In the genomic region with DNA sequence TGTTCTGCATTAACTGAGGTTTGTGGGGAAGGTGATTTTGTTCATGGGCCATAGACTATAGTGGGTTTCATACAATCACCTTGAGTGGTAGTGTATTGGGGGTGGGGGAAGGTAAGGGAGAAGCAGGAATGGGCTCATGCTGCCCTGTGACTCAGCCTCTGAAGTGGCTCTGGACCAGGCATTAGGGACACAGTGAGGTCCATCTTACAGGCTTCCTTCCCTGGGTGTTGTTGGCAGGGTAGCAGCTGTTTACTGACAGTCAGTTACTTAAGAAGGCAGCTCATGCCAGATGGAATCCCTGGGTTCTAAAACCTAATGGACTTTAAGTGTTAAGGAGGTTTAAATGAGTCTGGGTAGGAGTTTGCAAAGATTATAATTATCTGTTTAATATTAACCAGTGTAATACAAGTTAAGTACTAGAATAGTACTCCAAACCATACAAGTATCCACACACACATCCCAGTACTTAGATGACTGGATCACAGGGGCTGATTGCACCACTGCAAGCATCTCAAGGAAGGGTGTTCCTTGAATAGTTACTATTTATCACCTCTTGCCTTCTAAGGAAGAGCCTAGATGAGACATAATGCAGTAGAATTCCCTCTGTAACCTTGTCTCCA, we compare ENCODE assay signal across 10 cellular contexts. TPM values are rescaled to one million over a fixed set of nuclear protein-coding genes. Genes with fewer than 3 reads are reported as not detected.
DNase-seq lines count a peak whose midpoint lies in the region; ATAC-seq, FAIRE-seq and TF ChIP-seq lines count a peak whose summit lies in the region.
"Had no signal": no experiment of that assay in that cellular context is flagged by ENCODE, and none has a peak within 500 bp of the region (broad histone marks: within the 10 kb centered on the region; RNA-seq: fewer than 3 reads in every experiment).

No MANE protein-coding gene starts in this region.

- in situ Hi-C loops in HepG2 (cut with HindIII; ENCODE audit: extremely low pct_ligation_motif_present, low pct_unique_long_range_greater_than_20kb): no loop called here

- no peak overlapping the region for H3K9ac ChIP-seq in HepG2 (ENCODE audit: insufficient read depth, low read depth, low read length)

- intact Hi-C loops in right lobe of liver (cut with DNase I) (no loop called here), HepG2 (cut with micrococcal nuclease; ENCODE audit: unreplicated experiment) (loop anchor here (10.0 kb wide), 1 partner anchor 377 kb away; no protein-coding TSS in a partner anchor), breast epithelium (cut with DNase I; ENCODE audit: low total_unique reads) (no loop called here)

- H3K27me3 ChIP-seq in right lobe of liver (no peaks in the 10 kb centered on the region), HepG2 (ENCODE audit: control insufficient read depth in 1 of 2, insufficient read depth in 2 of 2, low read length in 2 of 2) (no peaks in the 10 kb centered on the region), breast epithelium (no peaks in the 10 kb centered on the region)

- POLR2A ChIA-PET in HepG2 (lab: Yijun Ruan, JAX): no interaction called here

- no peak overlapping the region for H3K4me3 ChIP-seq in right lobe of liver
- no peak overlapping the region for H3K4me3 ChIP-seq in HepG2 (replicated peaks in 1 of 3; ENCODE audit: insufficient read depth in 1 of 3, low read depth in 2 of 3, low read length in 3 of 3)
- H3K4me3 ChIP-seq in breast epithelium: no peak overlapping the region

- no peak for TF ChIP-seq CTCF in right lobe of liver (IDR thresholded peaks at IDR 0.05)
- TF ChIP-seq CTCF in HepG2 (CRISPR knock-in tag; IDR thresholded peaks at IDR 0.05): no peak
- no peak for TF ChIP-seq CTCF in breast epithelium (IDR thresholded peaks at IDR 0.05)

- peaks cover 0 to 3% (median under 1%) of the 10 kb centered on the region in 4 donors for H3K4me1 ChIP-seq in right lobe of liver
- peaks cover under 1% of the 10 kb centered on the region; the same call in 1 of the 2 replicates for H3K4me1 ChIP-seq in HepG2 (ENCODE audit: insufficient read depth, low read length)
- peaks cover 0 to 4% of the 10 kb centered on the region in 2 donors for H3K4me1 ChIP-seq in breast epithelium

- no peak overlapping the region for H2AFZ ChIP-seq in HepG2 (ENCODE audit: low read length)

- CTCF ChIA-PET in HepG2 (lab: Yijun Ruan, JAX; ENCODE audit: low intra/inter-chr PET ratio, low total read pairs): no interaction called here

- H3K27ac ChIP-seq in right lobe of liver: no peak overlapping the region
- no peak overlapping the region for H3K27ac ChIP-seq in HepG2 (ENCODE audit: extremely low read length, insufficient read depth, low read length)
- H3K27ac ChIP-seq in breast epithelium: peak overlapping the region; percentile 32 to 92

- peaks cover 18% of the 10 kb centered on the region for H3K79me2 ChIP-seq in HepG2 (ENCODE audit: insufficient read depth, low read length)

- BruUV-seq in HepG2 (replicated peaks; lab: Mats Ljungman, UMichigan): no TSS peak

- H3K9me3 ChIP-seq in right lobe of liver (no peaks in the 10 kb centered on the region), HepG2 (ENCODE audit: low read length) (no peaks in the 10 kb centered on the region), breast epithelium (no peaks in the 10 kb centered on the region)

- TF ChIP-seq POLR2A in right lobe of liver (IDR thresholded peaks at IDR 0.05) (no peak), HepG2 (IDR thresholded peaks at IDR 0.05; ENCODE audit: insufficient read depth in 1 of 2, low read depth in 2 of 2, low read length in 2 of 2) (no peak), breast epithelium (IDR thresholded peaks at IDR 0.05) (no peak)

- ATAC-seq in right lobe of liver (peak; percentile 44 to 72 (median 53)), HepG2 (no peak), HG03439 (IDR thresholded peaks at IDR 0.05; ENCODE audit: unreplicated experiment) (no peak), HG02623 (IDR thresholded peaks at IDR 0.05; ENCODE audit: unreplicated experiment) (no peak)

- no peak overlapping the region for H3K4me2 ChIP-seq in HepG2 (ENCODE audit: low read depth, low read length)

- no peaks in the 10 kb centered on the region for H3K36me3 ChIP-seq in right lobe of liver
- H3K36me3 ChIP-seq in HepG2 (replicated peaks in 1 of 2; ENCODE audit: control insufficient read depth in 1 of 2, insufficient read depth in 2 of 2, low read length in 2 of 2): no peaks in the 10 kb centered on the region
- H3K36me3 ChIP-seq in breast epithelium: no peaks in the 10 kb centered on the region

- TF ChIP-seq RAD21 in HepG2 (CRISPR knock-in tag; IDR thresholded peaks at IDR 0.05): no peak

- TF ChIP-seq EP300 in HepG2 (IDR thresholded peaks at IDR 0.05; ENCODE audit: low read depth in 2 of 2, low read length in 2 of 2) (no peak), HepG2 (CRISPR knock-in tag; IDR thresholded peaks at IDR 0.05; ENCODE audit: borderline replicate concordance) (no peak)

- H4K20me1 ChIP-seq in HepG2 (ENCODE audit: insufficient read depth, low read length): peaks cover 3% of the 10 kb centered on the region; the same call in 1 of the 2 replicates

- FAIRE-seq in HepG2 (lab: Jason Lieb, UNC): no peak
- FAIRE-seq: keratinocyte had no signal

- DNase-seq in right lobe of liver: no peak
- DNase-seq in HepG2 (ENCODE audit: low spot score): no peak
- peak in 1 of 2 donors; percentile 34 for DNase-seq in breast epithelium (ENCODE audit: low spot score in 2 of 2)
- DNase-seq in kidney tubule cell (ENCODE audit: low spot score): peak; percentile 62
- DNase-seq in NCI-H187 treated with DMSO at 0.1 percent for 48 hours (lab: John Stamatoyannopoulos, UW): no peak
- no peak for DNase-seq in A172 (ENCODE audit: low spot score)
- DNase-seq: NCI-H446 treated with DMSO at 0.1 percent for 48 hours had no signal

TF ChIP-seq in HepG2, 621 proteins besides CTCF, POLR2A, EP300 and RAD21 (continues in another document):
- TF ChIP-seq, protein P1, sequence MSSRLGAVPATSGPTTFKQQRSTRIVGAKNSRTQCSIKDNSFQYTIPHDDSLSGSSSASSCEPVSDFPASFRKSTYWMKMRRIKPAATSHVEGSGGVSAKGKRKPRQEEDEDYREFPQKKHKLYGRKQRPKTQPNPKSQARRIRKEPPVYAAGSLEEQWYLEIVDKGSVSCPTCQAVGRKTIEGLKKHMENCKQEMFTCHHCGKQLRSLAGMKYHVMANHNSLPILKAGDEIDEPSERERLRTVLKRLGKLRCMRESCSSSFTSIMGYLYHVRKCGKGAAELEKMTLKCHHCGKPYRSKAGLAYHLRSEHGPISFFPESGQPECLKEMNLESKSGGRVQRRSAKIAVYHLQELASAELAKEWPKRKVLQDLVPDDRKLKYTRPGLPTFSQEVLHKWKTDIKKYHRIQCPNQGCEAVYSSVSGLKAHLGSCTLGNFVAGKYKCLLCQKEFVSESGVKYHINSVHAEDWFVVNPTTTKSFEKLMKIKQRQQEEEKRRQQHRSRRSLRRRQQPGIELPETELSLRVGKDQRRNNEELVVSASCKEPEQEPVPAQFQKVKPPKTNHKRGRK (CRISPR knock-in tag; IDR thresholded peaks at IDR 0.05): no peak
- no peak for TF ChIP-seq CBX5 (CRISPR knock-in tag; IDR thresholded peaks at IDR 0.05; ENCODE audit: borderline replicate concordance)
- no peak for TF ChIP-seq ZIK1 (CRISPR knock-in tag; IDR thresholded peaks at IDR 0.05; ENCODE audit: borderline replicate concordance, low read depth)
- no peak for TF ChIP-seq ZNF329 (CRISPR knock-in tag; IDR thresholded peaks at IDR 0.05; ENCODE audit: low read depth)
- TF ChIP-seq ZNF773 (CRISPR knock-in tag; IDR thresholded peaks at IDR 0.05; ENCODE audit: borderline replicate concordance): no peak
- no peak for TF ChIP-seq ZNF780A (CRISPR knock-in tag; IDR thresholded peaks at IDR 0.05)
- no peak for TF ChIP-seq ZNF234 (CRISPR knock-in tag; conservative IDR thresholded peaks at IDR 0.05)
- no peak for TF ChIP-seq GATAD2A (CRISPR knock-in tag; IDR thresholded peaks at IDR 0.05)
- TF ChIP-seq, protein P2, sequence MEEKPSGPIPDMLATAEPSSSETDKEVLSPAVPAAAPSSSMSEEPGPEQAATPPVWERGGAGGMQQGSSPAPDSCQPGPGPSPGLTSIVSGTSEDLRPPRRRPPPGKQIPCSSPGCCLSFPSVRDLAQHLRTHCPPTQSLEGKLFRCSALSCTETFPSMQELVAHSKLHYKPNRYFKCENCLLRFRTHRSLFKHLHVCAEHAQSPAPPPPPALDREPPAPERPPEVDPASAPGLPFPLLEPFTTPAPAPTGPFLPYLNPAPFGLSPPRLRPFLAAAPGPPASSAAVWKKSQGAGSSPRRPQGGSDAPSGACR (CRISPR knock-in tag; IDR thresholded peaks at IDR 0.05): no peak

RNA-seq across cellular contexts. Expression of a gene that starts 59.3 kb away (rescaled TPM):
- total RNA-seq in right lobe of liver (100 to 1,000 TPM in 4 of 6 experiments, 10 to 100 TPM in 2; 86.8 to 187 (median 123) TPM), HepG2 (2016; rRNA removed; fragmentation: Illumina TruSeq; extraction: Trizol) (67.6 and 87.8 TPM in 2 replicates), breast epithelium (100 to 1,000 TPM; 221 to 400 (median 287) TPM)
- total RNA-seq in HepG2 (2016; cell fraction: cytosol; rRNA removed; fragmentation: Illumina TruSeq; extraction: Trizol; ENCODE audit: low read depth): 18.4 and 21.4 TPM in 2 replicates
- total RNA-seq in HepG2 (2016; cell fraction: insoluble cytoplasmic fraction; rRNA removed; fragmentation: Illumina TruSeq; extraction: Trizol): 66.7 and 88.4 TPM in 2 replicates
- 52.5 and 53.1 TPM in 2 replicates for total RNA-seq in HepG2 (2016; cell fraction: membrane; rRNA removed; fragmentation: Illumina TruSeq; extraction: Trizol)
- total RNA-seq in HepG2 (2016; cell fraction: nucleus; rRNA removed; fragmentation: Illumina TruSeq; extraction: Trizol): 62.8 and 67.7 TPM in 2 replicates
- 35.2 and 42.1 TPM in 2 replicates for polyA plus RNA-seq in HepG2 (2011; rRNA removed)
- 22.7 and 32.6 TPM in 2 replicates for polyA plus RNA-seq in HepG2 (2011; cell fraction: cytosol; rRNA removed)
- 49.5 and 52.7 TPM in 2 replicates for polyA plus RNA-seq in HepG2 (2011; cell fraction: nucleus; rRNA removed)
- 54.0 and 64.0 TPM in 2 replicates for polyA plus RNA-seq in HepG2 (2012)
- polyA plus RNA-seq in HepG2 (2016; cell fraction: cytosol; fragmentation: Illumina TruSeq; extraction: Trizol; ENCODE audit: low read depth): 24.3 and 25.3 TPM in 2 replicates
- 99.8 and 110 TPM in 2 replicates for polyA plus RNA-seq in HepG2 (2016; cell fraction: insoluble cytoplasmic fraction; fragmentation: Illumina TruSeq; extraction: Trizol; ENCODE audit: low read depth)
- polyA plus RNA-seq in HepG2 (2016; cell fraction: membrane; fragmentation: Illumina TruSeq; extraction: Trizol; ENCODE audit: low read depth): 40.8 and 51.2 TPM in 2 replicates
- 65.5 and 67.5 TPM in 2 replicates for polyA plus RNA-seq in HepG2 (2016; cell fraction: nucleus; fragmentation: Illumina TruSeq; extraction: Trizol; ENCODE audit: insufficient read depth, low read depth)
- polyA minus RNA-seq in HepG2 (2011; rRNA and poly(A)+ RNA removed; ENCODE audit: low replicate concordance): 12.4 and 53.4 TPM in 2 replicates
- 39.6 and 45.8 TPM in 2 replicates for polyA minus RNA-seq in HepG2 (2011; cell fraction: cytosol; rRNA and poly(A)+ RNA removed)
- 166 and 175 TPM in 2 replicates for polyA minus RNA-seq in HepG2 (2011; cell fraction: nucleus; rRNA and poly(A)+ RNA removed)
- total RNA-seq in A172 (2014; rRNA removed; shearing (Covaris generic)): 166 and 225 TPM in 2 replicates

Comparison
In these comparisons a context has a peak if more than half of its experiments do, and no peak if none do; other contexts are left out.
1. ATAC-seq: peak in right lobe of liver (4 of 4); none in HepG2 (single experiment), HG03439 (single experiment) and HG02623 (single experiment).
2. H3K27ac ChIP-seq: peak in breast epithelium (2 of 2); none in right lobe of liver (0 of 3) and HepG2 (single experiment).